Comparison of ENCODE assay signal across 9 cellular contexts in the genomic region with DNA sequence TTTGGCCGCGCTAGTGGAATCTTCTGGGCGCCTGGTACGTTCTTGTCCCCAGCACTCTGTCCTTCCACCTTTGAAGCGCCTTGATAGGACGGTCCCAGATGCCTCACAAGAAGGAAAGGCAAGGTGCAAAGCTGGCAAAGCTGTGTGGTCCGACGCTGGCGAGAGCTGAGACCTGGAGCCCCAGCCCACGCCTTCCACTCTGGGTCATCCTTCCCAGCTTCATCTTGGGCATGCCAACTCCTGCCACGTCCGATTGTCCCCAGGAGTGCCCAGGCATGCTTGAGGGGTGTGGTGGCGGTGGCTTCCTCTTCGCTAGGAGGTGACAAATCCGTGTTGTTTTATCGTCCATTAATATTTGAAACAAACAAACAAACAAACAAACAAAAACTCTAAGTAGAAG.
A peak's percentile ranks its signal among the peaks of the same experiment; 100 is the strongest.
DNase-seq lines count a peak whose midpoint lies in the region; ATAC-seq and TF ChIP-seq lines count a peak whose summit lies in the region.
"Had no signal": no experiment of that assay in that cellular context is flagged by ENCODE, and none has a peak within 500 bp of the region (broad histone marks: within the 10 kb centered on the region; RNA-seq: fewer than 3 reads in every experiment).

No MANE protein-coding gene starts in this region.

- H3K36me3 ChIP-seq in gastrocnemius medialis, result no peaks in the 10 kb centered on the region

- peaks cover 1% of the 10 kb centered on the region for H3K36me3 Mint-ChIP-seq in T-helper 1 cell treated with Interleukin-12 subunit alpha and Interleukin-12 subunit beta and Interleukin-4 antibody, amounts not matched to agents 30 μg/mL and 1 μg/mL, for 36 hours (ENCODE audit: low read depth)
- no peaks in the 10 kb centered on the region for H3K36me3 Mint-ChIP-seq in activated CD4-positive, alpha-beta memory T cell treated with anti-CD3 and anti-CD28 coated beads for 36 hours

- no peak for TF ChIP-seq CTCF in fibroblast of mammary gland (conservative IDR thresholded peaks at IDR 0.05; ENCODE audit: control insufficient read depth, insufficient read depth, low read depth, low read length)
- no peak for TF ChIP-seq CTCF in gastrocnemius medialis (IDR thresholded peaks at IDR 0.05 in 4 of 5, conservative IDR thresholded peaks at IDR 0.05 in 1 of 5)

- peaks cover 74% of the 10 kb centered on the region for H3K27me3 Mint-ChIP-seq in T-helper 1 cell treated with Interleukin-12 subunit alpha and Interleukin-12 subunit beta and Interleukin-4 antibody, amounts not matched to agents 30 μg/mL and 1 μg/mL, for 36 hours (ENCODE audit: low read depth)
- H3K27me3 Mint-ChIP-seq in activated CD4-positive, alpha-beta memory T cell treated with anti-CD3 and anti-CD28 coated beads for 36 hours, result peaks cover 54% of the 10 kb centered on the region

- ATAC-seq in gastrocnemius medialis, result no peak
- no peak for ATAC-seq in GM21360 (IDR thresholded peaks at IDR 0.05; ENCODE audit: unreplicated experiment)

- H3K4me3 ChIP-seq in fibroblast of mammary gland (ENCODE audit: control insufficient read depth, low read depth, low read length) (peak overlapping the region; percentile 62), gastrocnemius medialis (peak overlapping the region in 3 of 4 donors; percentile 35 to 51 (median 42))

- no peak for DNase-seq in T-helper 1 cell
- no peak for DNase-seq in activated CD4-positive, alpha-beta memory T cell treated with anti-CD3 and anti-CD28 coated beads for 36 hours
- no peak for DNase-seq in fibroblast of mammary gland (ENCODE audit: low read depth)
- DNase-seq in gastrocnemius medialis, result no peak
- DNase-seq in occipital lobe (lab: John Stamatoyannopoulos, UW), result no peak
- DNase-seq in COLO829 (ENCODE audit: low spot score), result no peak
- DNase-seq: NCI-H774 had no signal

- H3K27ac ChIP-seq in gastrocnemius medialis, result no peak overlapping the region

- CTCF ChIA-PET in activated CD4-positive, alpha-beta memory T cell treated with anti-CD3 and anti-CD28 coated beads for 36 hours (lab: Charles Lee), result interaction anchor here (1.2 to 1.5 kb wide), 2 partner anchors 9 to 15 kb away, joined by 3 to 5 read pairs; no protein-coding TSS in a partner anchor

- H3K9me3 Mint-ChIP-seq in T-helper 1 cell treated with Interleukin-12 subunit alpha and Interleukin-12 subunit beta and Interleukin-4 antibody, amounts not matched to agents 30 μg/mL and 1 μg/mL, for 36 hours, result no peaks in the 10 kb centered on the region
- H3K9me3 Mint-ChIP-seq in activated CD4-positive, alpha-beta memory T cell treated with anti-CD3 and anti-CD28 coated beads for 36 hours, result no peaks in the 10 kb centered on the region

- no peak overlapping the region for H3K27ac Mint-ChIP-seq in T-helper 1 cell treated with Interleukin-12 subunit alpha and Interleukin-12 subunit beta and Interleukin-4 antibody, amounts not matched to agents 30 μg/mL and 1 μg/mL, for 36 hours
- H3K27ac Mint-ChIP-seq in activated CD4-positive, alpha-beta memory T cell treated with anti-CD3 and anti-CD28 coated beads for 36 hours, result no peak overlapping the region

- peak overlapping the region; percentile 63 for H3K4me3 Mint-ChIP-seq in T-helper 1 cell treated with Interleukin-12 subunit alpha and Interleukin-12 subunit beta and Interleukin-4 antibody, amounts not matched to agents 30 μg/mL and 1 μg/mL, for 36 hours
- H3K4me3 Mint-ChIP-seq in activated CD4-positive, alpha-beta memory T cell treated with anti-CD3 and anti-CD28 coated beads for 36 hours, result peak overlapping the region; percentile 72

- in situ Hi-C loops in gastrocnemius medialis (cut with MboI; ENCODE audit: low sequenced_read_pairs in 4 of 4), result loop anchor here in 1 of 4 donors (25.0 kb wide), 1 partner anchor 1082 kb away; no protein-coding TSS in a partner anchor

- H3K27me3 ChIP-seq in gastrocnemius medialis, result peaks cover 53 to 66% (median 61%) of the 10 kb centered on the region in 3 donors

- intact Hi-C loops in activated CD4-positive, alpha-beta memory T cell treated with anti-CD3 and anti-CD28 coated beads for 36 hours (cut with micrococcal nuclease), result loop anchor here (5.0 kb wide), 1 partner anchor 252 kb away; no protein-coding TSS in a partner anchor
- intact Hi-C loops in gastrocnemius medialis (cut with DNase I; ENCODE audit: low total_unique reads), result no loop called here

- POLR2A ChIA-PET in activated CD4-positive, alpha-beta memory T cell treated with anti-CD3 and anti-CD28 coated beads for 36 hours (lab: Charles Lee), result interaction anchor here (1.2 kb wide), 1 partner anchor 124 kb away, joined by 4 read pairs; the partner anchor contains the start of gene DPYD

- peaks cover 5 to 10% of the 10 kb centered on the region in 2 donors for H3K4me1 ChIP-seq in gastrocnemius medialis

- peaks cover 26% of the 10 kb centered on the region for H3K4me1 Mint-ChIP-seq in T-helper 1 cell treated with Interleukin-12 subunit alpha and Interleukin-12 subunit beta and Interleukin-4 antibody, amounts not matched to agents 30 μg/mL and 1 μg/mL, for 36 hours (ENCODE audit: low read depth)
- peaks cover 29% of the 10 kb centered on the region for H3K4me1 Mint-ChIP-seq in activated CD4-positive, alpha-beta memory T cell treated with anti-CD3 and anti-CD28 coated beads for 36 hours (ENCODE audit: low read depth)

- TF ChIP-seq POLR2A in gastrocnemius medialis (IDR thresholded peaks at IDR 0.05), result no peak

- no peaks in the 10 kb centered on the region for H3K9me3 ChIP-seq in gastrocnemius medialis
